1 cellular context compared by ENCODE assay signal in genomic region chr2:30448308-30448707, GRCh38.
TF ChIP-seq lines count a peak whose summit lies in the region.

No MANE protein-coding gene starts in this region.

TF ChIP-seq in H1, 55 proteins besides CTCF, POLR2A, EP300 and RAD21 (continued from another document):
- TF ChIP-seq, protein P1, sequence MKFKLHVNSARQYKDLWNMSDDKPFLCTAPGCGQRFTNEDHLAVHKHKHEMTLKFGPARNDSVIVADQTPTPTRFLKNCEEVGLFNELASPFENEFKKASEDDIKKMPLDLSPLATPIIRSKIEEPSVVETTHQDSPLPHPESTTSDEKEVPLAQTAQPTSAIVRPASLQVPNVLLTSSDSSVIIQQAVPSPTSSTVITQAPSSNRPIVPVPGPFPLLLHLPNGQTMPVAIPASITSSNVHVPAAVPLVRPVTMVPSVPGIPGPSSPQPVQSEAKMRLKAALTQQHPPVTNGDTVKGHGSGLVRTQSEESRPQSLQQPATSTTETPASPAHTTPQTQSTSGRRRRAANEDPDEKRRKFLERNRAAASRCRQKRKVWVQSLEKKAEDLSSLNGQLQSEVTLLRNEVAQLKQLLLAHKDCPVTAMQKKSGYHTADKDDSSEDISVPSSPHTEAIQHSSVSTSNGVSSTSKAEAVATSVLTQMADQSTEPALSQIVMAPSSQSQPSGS (IDR thresholded peaks at IDR 0.05; ENCODE audit: low read length) = no peak
- no peak for TF ChIP-seq JUN (IDR thresholded peaks at IDR 0.05; ENCODE audit: low read depth, low read length)
- TF ChIP-seq CTBP2 (IDR thresholded peaks at IDR 0.05; ENCODE audit: borderline replicate concordance, insufficient read depth, insufficient read length, low read length) = no peak
- TF ChIP-seq E2F6 (IDR thresholded peaks at IDR 0.05) = no peak
- TF ChIP-seq SIN3A (conservative IDR thresholded peaks at IDR 0.05 in 1 of 2, IDR thresholded peaks at IDR 0.05 in 1 of 2; ENCODE audit: low read depth in 1 of 2, low read length in 2 of 2) = no peak
- no peak for TF ChIP-seq SAP30 (IDR thresholded peaks at IDR 0.05; ENCODE audit: insufficient read depth, insufficient replicate concordance, low read length)
- TF ChIP-seq CHD2 (IDR thresholded peaks at IDR 0.05; ENCODE audit: low read length) = no peak
- TF ChIP-seq, protein P2, sequence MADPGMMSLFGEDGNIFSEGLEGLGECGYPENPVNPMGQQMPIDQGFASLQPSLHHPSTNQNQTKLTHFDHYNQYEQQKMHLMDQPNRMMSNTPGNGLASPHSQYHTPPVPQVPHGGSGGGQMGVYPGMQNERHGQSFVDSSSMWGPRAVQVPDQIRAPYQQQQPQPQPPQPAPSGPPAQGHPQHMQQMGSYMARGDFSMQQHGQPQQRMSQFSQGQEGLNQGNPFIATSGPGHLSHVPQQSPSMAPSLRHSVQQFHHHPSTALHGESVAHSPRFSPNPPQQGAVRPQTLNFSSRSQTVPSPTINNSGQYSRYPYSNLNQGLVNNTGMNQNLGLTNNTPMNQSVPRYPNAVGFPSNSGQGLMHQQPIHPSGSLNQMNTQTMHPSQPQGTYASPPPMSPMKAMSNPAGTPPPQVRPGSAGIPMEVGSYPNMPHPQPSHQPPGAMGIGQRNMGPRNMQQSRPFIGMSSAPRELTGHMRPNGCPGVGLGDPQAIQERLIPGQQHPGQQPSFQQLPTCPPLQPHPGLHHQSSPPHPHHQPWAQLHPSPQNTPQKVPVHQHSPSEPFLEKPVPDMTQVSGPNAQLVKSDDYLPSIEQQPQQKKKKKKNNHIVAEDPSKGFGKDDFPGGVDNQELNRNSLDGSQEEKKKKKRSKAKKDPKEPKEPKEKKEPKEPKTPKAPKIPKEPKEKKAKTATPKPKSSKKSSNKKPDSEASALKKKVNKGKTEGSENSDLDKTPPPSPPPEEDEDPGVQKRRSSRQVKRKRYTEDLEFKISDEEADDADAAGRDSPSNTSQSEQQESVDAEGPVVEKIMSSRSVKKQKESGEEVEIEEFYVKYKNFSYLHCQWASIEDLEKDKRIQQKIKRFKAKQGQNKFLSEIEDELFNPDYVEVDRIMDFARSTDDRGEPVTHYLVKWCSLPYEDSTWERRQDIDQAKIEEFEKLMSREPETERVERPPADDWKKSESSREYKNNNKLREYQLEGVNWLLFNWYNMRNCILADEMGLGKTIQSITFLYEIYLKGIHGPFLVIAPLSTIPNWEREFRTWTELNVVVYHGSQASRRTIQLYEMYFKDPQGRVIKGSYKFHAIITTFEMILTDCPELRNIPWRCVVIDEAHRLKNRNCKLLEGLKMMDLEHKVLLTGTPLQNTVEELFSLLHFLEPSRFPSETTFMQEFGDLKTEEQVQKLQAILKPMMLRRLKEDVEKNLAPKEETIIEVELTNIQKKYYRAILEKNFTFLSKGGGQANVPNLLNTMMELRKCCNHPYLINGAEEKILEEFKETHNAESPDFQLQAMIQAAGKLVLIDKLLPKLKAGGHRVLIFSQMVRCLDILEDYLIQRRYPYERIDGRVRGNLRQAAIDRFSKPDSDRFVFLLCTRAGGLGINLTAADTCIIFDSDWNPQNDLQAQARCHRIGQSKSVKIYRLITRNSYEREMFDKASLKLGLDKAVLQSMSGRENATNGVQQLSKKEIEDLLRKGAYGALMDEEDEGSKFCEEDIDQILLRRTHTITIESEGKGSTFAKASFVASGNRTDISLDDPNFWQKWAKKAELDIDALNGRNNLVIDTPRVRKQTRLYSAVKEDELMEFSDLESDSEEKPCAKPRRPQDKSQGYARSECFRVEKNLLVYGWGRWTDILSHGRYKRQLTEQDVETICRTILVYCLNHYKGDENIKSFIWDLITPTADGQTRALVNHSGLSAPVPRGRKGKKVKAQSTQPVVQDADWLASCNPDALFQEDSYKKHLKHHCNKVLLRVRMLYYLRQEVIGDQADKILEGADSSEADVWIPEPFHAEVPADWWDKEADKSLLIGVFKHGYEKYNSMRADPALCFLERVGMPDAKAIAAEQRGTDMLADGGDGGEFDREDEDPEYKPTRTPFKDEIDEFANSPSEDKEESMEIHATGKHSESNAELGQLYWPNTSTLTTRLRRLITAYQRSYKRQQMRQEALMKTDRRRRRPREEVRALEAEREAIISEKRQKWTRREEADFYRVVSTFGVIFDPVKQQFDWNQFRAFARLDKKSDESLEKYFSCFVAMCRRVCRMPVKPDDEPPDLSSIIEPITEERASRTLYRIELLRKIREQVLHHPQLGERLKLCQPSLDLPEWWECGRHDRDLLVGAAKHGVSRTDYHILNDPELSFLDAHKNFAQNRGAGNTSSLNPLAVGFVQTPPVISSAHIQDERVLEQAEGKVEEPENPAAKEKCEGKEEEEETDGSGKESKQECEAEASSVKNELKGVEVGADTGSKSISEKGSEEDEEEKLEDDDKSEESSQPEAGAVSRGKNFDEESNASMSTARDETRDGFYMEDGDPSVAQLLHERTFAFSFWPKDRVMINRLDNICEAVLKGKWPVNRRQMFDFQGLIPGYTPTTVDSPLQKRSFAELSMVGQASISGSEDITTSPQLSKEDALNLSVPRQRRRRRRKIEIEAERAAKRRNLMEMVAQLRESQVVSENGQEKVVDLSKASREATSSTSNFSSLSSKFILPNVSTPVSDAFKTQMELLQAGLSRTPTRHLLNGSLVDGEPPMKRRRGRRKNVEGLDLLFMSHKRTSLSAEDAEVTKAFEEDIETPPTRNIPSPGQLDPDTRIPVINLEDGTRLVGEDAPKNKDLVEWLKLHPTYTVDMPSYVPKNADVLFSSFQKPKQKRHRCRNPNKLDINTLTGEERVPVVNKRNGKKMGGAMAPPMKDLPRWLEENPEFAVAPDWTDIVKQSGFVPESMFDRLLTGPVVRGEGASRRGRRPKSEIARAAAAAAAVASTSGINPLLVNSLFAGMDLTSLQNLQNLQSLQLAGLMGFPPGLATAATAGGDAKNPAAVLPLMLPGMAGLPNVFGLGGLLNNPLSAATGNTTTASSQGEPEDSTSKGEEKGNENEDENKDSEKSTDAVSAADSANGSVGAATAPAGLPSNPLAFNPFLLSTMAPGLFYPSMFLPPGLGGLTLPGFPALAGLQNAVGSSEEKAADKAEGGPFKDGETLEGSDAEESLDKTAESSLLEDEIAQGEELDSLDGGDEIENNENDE (IDR thresholded peaks at IDR 0.05; ENCODE audit: insufficient replicate concordance, low read length) = no peak
TF ChIP-seq in H1: peak in this region for 0.
